2 cellular contexts compared by ENCODE assay signal in genomic region chr5:14266686-14267085, GRCh38.
TF ChIP-seq lines count a peak whose summit lies in the region.

No MANE protein-coding gene starts in this region.

TF ChIP-seq in SK-N-SH, 30 proteins besides CTCF, POLR2A, EP300 and RAD21 (continued from another document):
- TF ChIP-seq PBX3 (IDR thresholded peaks at IDR 0.05): no peak
- TF ChIP-seq SIN3A (IDR thresholded peaks at IDR 0.05; ENCODE audit: borderline replicate concordance, low read depth, low read length): no peak
- no peak for TF ChIP-seq MEF2A (IDR thresholded peaks at IDR 0.05; ENCODE audit: borderline replicate concordance, low read depth)
- TF ChIP-seq TAF1 (IDR thresholded peaks at IDR 0.05; ENCODE audit: borderline replicate concordance, low read depth, low read length): no peak
- TF ChIP-seq MXI1 (IDR thresholded peaks at IDR 0.05; ENCODE audit: low read depth, low read length): no peak
- TF ChIP-seq USF1 (IDR thresholded peaks at IDR 0.05; ENCODE audit: borderline replicate concordance, low read depth): no peak
- TF ChIP-seq ZBTB33 (IDR thresholded peaks at IDR 0.05; ENCODE audit: borderline replicate concordance, low read depth): no peak
TF ChIP-seq in SK-N-SH: peak in this region for 0.

TF ChIP-seq in SK-N-SH treated with all-trans-retinoic acid at 6 μM for 48 hours, 23 proteins besides CTCF, POLR2A, EP300 and RAD21:
- no peak for TF ChIP-seq TOX (CRISPR knock-in tag; IDR thresholded peaks at IDR 0.05; ENCODE audit: borderline replicate concordance)
- no peak for TF ChIP-seq ZNF70 (CRISPR knock-in tag; IDR thresholded peaks at IDR 0.05)
- TF ChIP-seq ZNF8 (CRISPR knock-in tag; IDR thresholded peaks at IDR 0.05): no peak
- TF ChIP-seq SNAI2 (CRISPR knock-in tag; IDR thresholded peaks at IDR 0.05): no peak
- no peak for TF ChIP-seq ZNF565 (CRISPR knock-in tag; conservative IDR thresholded peaks at IDR 0.05; ENCODE audit: low read depth)
- TF ChIP-seq RARB (CRISPR knock-in tag; IDR thresholded peaks at IDR 0.05): no peak
- no peak for TF ChIP-seq ESRRG (CRISPR knock-in tag; IDR thresholded peaks at IDR 0.05)
- TF ChIP-seq OSR1 (CRISPR knock-in tag; IDR thresholded peaks at IDR 0.05): no peak
- TF ChIP-seq TSHZ2 (CRISPR knock-in tag; IDR thresholded peaks at IDR 0.05): no peak
- no peak for TF ChIP-seq CSRNP3 (CRISPR knock-in tag; IDR thresholded peaks at IDR 0.05)
- no peak for TF ChIP-seq ZFP30 (CRISPR knock-in tag; IDR thresholded peaks at IDR 0.05)
- no peak for TF ChIP-seq CSDC2 (CRISPR knock-in tag; IDR thresholded peaks at IDR 0.05)
- no peak for TF ChIP-seq CREB5 (CRISPR knock-in tag; IDR thresholded peaks at IDR 0.05; ENCODE audit: low read depth)
- no peak for TF ChIP-seq ZFP3 (CRISPR knock-in tag; IDR thresholded peaks at IDR 0.05)
- TF ChIP-seq TCF4 (CRISPR knock-in tag; IDR thresholded peaks at IDR 0.05; ENCODE audit: borderline replicate concordance): no peak
- no peak for TF ChIP-seq PATZ1 (CRISPR knock-in tag; IDR thresholded peaks at IDR 0.05; ENCODE audit: borderline replicate concordance)
- TF ChIP-seq POU6F1 (CRISPR knock-in tag; IDR thresholded peaks at IDR 0.05; ENCODE audit: borderline replicate concordance, low read depth): no peak
- TF ChIP-seq ZC3H10 (CRISPR knock-in tag; IDR thresholded peaks at IDR 0.05): no peak
- no peak for TF ChIP-seq BACH2 (CRISPR knock-in tag; IDR thresholded peaks at IDR 0.05; ENCODE audit: borderline replicate concordance)
